In genomic region chr17:7562208-7562605, GRCh38 we compare ENCODE assay signal across 8 cellular contexts. TPM values are rescaled to one million over a fixed set of nuclear protein-coding genes. Genes with fewer than 3 reads are reported as not detected.
A peak's percentile ranks its signal among the peaks of the same experiment; 100 is the strongest.
DNase-seq lines count a peak whose midpoint lies in the region; ATAC-seq lines count a peak whose summit lies in the region.

No MANE protein-coding gene starts in this region.

- peak overlapping the region; percentile 88 for H3K4me3 ChIP-seq in HUES6 (ENCODE audit: low read depth, low read length)

- no peaks in the 10 kb centered on the region for H3K27me3 ChIP-seq in HUES6 (ENCODE audit: control insufficient read depth, insufficient read depth, low read length)

- H3K4me1 ChIP-seq in HUES6 (ENCODE audit: control insufficient read depth, insufficient read depth, low read length): peaks cover 36% of the 10 kb centered on the region

- H3K4me1 Mint-ChIP-seq in naive B cell: peaks cover 49 to 54% (median 53%) of the 10 kb centered on the region in 3 donors

- H3K4me3 Mint-ChIP-seq in naive B cell: peak overlapping the region; percentile 87 to 98 (median 90)

- peaks cover 0 to under 1% of the 10 kb centered on the region in 2 donors for H3K36me3 Mint-ChIP-seq in naive B cell

- H3K27me3 Mint-ChIP-seq in naive B cell: no peaks in the 10 kb centered on the region

- H3K27ac Mint-ChIP-seq in naive B cell: peak overlapping the region in 5 of 6 donors; percentile 79 to 99 (median 94)

- peak; percentile 2 for ATAC-seq in GM18867 (IDR thresholded peaks at IDR 0.05; ENCODE audit: unreplicated experiment)
- no peak for ATAC-seq in naive B cell (ENCODE audit: low read depth in 2 of 2)

- H3K9me3 Mint-ChIP-seq in naive B cell: no peaks in the 10 kb centered on the region

- H3K36me3 ChIP-seq in HUES6 (ENCODE audit: control insufficient read depth, insufficient read depth, low read length): peaks cover 35% of the 10 kb centered on the region

- H3K9ac ChIP-seq in HUES6 (ENCODE audit: low read length): peak overlapping the region; percentile 76

- H3K27ac ChIP-seq in HUES6 (ENCODE audit: low read depth, low read length): peak overlapping the region; percentile 78; the same call in 1 of the 2 replicates
- H3K27ac ChIP-seq in caudate nucleus (ENCODE audit: low read depth, low read length): peak overlapping the region; percentile 90

- H3K9me3 ChIP-seq in HUES6 (ENCODE audit: control insufficient read depth, insufficient read depth, low read depth, low read length): no peaks in the 10 kb centered on the region

- DNase-seq in caudate nucleus (lab: John Stamatoyannopoulos, UW) (no peak), naive B cell (no peak), LoVo (ENCODE audit: low spot score) (no peak), NCI-H1694 treated with DMSO at 0.1 percent for 48 hours (lab: John Stamatoyannopoulos, UW) (no peak), HT-29 (ENCODE audit: low spot score) (no peak), ureter (ENCODE audit: low spot score) (no peak)

RNA-seq across cellular contexts. Expression of gene SENP3, which starts 0.5 kb away (rescaled TPM):
- polyA plus RNA-seq in naive B cell (ENCODE audit: low read depth in 6 of 6): 10 to 100 TPM; 16.0 to 21.9 (median 18.2) TPM
- 73.2 and 74.3 TPM in 2 replicates for total RNA-seq in HT-29 (2014; rRNA removed; shearing (Covaris generic))
- 43.9 TPM for total RNA-seq in ureter

RNA-seq across cellular contexts. Expression of gene TNFSF13, which starts 3.7 kb away (rescaled TPM):
- 10 to 100 TPM; 32.2 to 43.1 (median 38.5) TPM for polyA plus RNA-seq in naive B cell (ENCODE audit: low read depth in 6 of 6)
- 15.6 and 19.1 TPM in 2 replicates for total RNA-seq in HT-29 (2014; rRNA removed; shearing (Covaris generic))
- total RNA-seq in ureter: 23.0 TPM

RNA-seq across cellular contexts. Expression of gene TNFSF12, which starts 13.3 kb away (rescaled TPM):
- 10 to 100 TPM; 21.6 to 33.3 (median 28.0) TPM for polyA plus RNA-seq in naive B cell (ENCODE audit: low read depth in 6 of 6)
- not detected in 2 replicates for total RNA-seq in HT-29 (2014; rRNA removed; shearing (Covaris generic))
- 30.6 TPM for total RNA-seq in ureter

RNA-seq across cellular contexts. Expression of gene CD68, which starts 17.2 kb away (rescaled TPM):
- polyA plus RNA-seq in naive B cell (ENCODE audit: low read depth in 6 of 6): 1 to 10 TPM; 3.3 to 7.4 (median 6.8) TPM
- total RNA-seq in HT-29 (2014; rRNA removed; shearing (Covaris generic)): 4.0 and 6.6 TPM in 2 replicates
- total RNA-seq in ureter: 61.0 TPM

RNA-seq across cellular contexts. Expression of gene MPDU1, which starts 21.4 kb away (rescaled TPM):
- 10 to 100 TPM; 27.8 to 59.7 (median 43.1) TPM for polyA plus RNA-seq in naive B cell (ENCODE audit: low read depth in 6 of 6)
- 79.8 and 81.4 TPM in 2 replicates for total RNA-seq in HT-29 (2014; rRNA removed; shearing (Covaris generic))
- total RNA-seq in ureter: 68.1 TPM

Comparison
In these comparisons a context has a peak if more than half of its experiments do, and no peak if none do; other contexts are left out.
1. RNA of gene TNFSF12, which starts 13.3 kb away (total RNA-seq): 30.6 TPM in ureter (single experiment); not detected in HT-29; every median in the first group is over 10 times any median in the second.